ENCODE assay signal across 10 cellular contexts in genomic region chr5:145689235-145689634, GRCh38.
DNase-seq lines count a peak whose midpoint lies in the region; ATAC-seq lines count a peak whose summit lies in the region.
"Had no signal": no experiment of that assay in that cellular context is flagged by ENCODE, and none has a peak within 500 bp of the region (broad histone marks: within the 10 kb centered on the region; RNA-seq: fewer than 3 reads in every experiment).

No MANE protein-coding gene starts in this region.

- no peaks in the 10 kb centered on the region for H3K9me3 ChIP-seq in BLaER1
- H3K9me3 ChIP-seq: thyroid gland had no signal

- H3K4me2 ChIP-seq in BLaER1 = peak overlapping the region; percentile 26; the same call in 1 of the 2 replicates

- no peak overlapping the region for H3K4me3 ChIP-seq in BLaER1
- H3K4me3 ChIP-seq: thyroid gland had no signal

- no peaks in the 10 kb centered on the region for H3K36me3 ChIP-seq in BLaER1
- H3K36me3 ChIP-seq: thyroid gland had no signal

- DNase-seq in SKM-1 (lab: John Stamatoyannopoulos, UW; ENCODE audit: unreplicated experiment) (peak; percentile 47), hepatic stellate cell (ENCODE audit: low spot score) (no peak), NCI-H2107 (lab: John Stamatoyannopoulos, UW) (no peak), NK-92 (lab: John Stamatoyannopoulos, UW; ENCODE audit: unreplicated experiment) (no peak), OCI-M1 (lab: John Stamatoyannopoulos, UW) (no peak)
- DNase-seq: stimulated activated CD4-positive, alpha-beta T cell treated with anti-CD3 and anti-CD28 coated beads, Interleukin-12 subunit alpha, Interleukin-12 subunit beta, amount 100 ng/mL, for 4 hours; thyroid gland had no signal

- H4K20me1 ChIP-seq in BLaER1 = no peaks in the 10 kb centered on the region

- H3K4me1 ChIP-seq in BLaER1 = peaks cover 9% of the 10 kb centered on the region
- H3K4me1 ChIP-seq: thyroid gland had no signal

- H3K9ac ChIP-seq in BLaER1 = no peak overlapping the region

- no peak overlapping the region for H3K27ac ChIP-seq in BLaER1
- H3K27ac ChIP-seq: thyroid gland had no signal

- ATAC-seq in GM19463 (IDR thresholded peaks at IDR 0.05; ENCODE audit: unreplicated experiment) (peak; percentile 81), HG03066 (IDR thresholded peaks at IDR 0.05; ENCODE audit: low read depth, unreplicated experiment) (peak; percentile 88)

- no peaks in the 10 kb centered on the region for H3K27me3 ChIP-seq in BLaER1
- H3K27me3 ChIP-seq: thyroid gland had no signal
